9 cellular contexts compared by ENCODE assay signal in the genomic region with DNA sequence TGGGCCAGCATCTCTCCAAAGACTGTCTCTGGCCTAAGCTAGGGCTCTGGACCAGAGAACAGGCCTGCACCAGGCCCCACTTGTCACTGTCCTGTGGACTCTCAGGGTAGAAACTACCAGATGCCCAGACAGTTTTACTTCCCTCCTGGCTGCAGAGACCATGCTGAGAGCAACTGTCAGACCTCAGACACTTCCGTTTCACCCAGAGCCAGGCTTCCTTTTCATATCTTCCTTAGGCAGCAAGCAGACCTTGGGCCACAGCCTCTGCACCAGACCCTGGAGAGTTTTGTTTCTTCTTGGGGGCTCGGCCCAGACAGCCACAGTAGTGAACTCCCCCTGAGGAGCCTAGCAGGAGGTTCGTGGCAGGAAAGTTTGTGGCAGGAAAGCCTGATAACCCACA. TPM values are rescaled to one million over a fixed set of nuclear protein-coding genes. Genes with fewer than 3 reads are reported as not detected.
A peak's percentile ranks its signal among the peaks of the same experiment; 100 is the strongest.
DNase-seq lines count a peak whose midpoint lies in the region; ATAC-seq and TF ChIP-seq lines count a peak whose summit lies in the region.
"Had no signal": no experiment of that assay in that cellular context is flagged by ENCODE, and none has a peak within 500 bp of the region (broad histone marks: within the 10 kb centered on the region; RNA-seq: fewer than 3 reads in every experiment).

No MANE protein-coding gene starts in this region.

- 68 to 77% (median 69%) methylated on average over 3 of the region's 3 CpGs for WGBS in heart left ventricle, 4 donors

- peaks cover 52 to 84% (median 66%) of the 10 kb centered on the region in 3 donors for H3K4me1 Mint-ChIP-seq in T-cell

- H3K4me3 Mint-ChIP-seq in T-cell: peak overlapping the region; percentile 46 to 70 (median 47)

- no peaks in the 10 kb centered on the region for H3K27me3 Mint-ChIP-seq in T-cell

- DNase-seq in heart left ventricle (no peak), cardiac septum (ENCODE audit: low spot score) (no peak), T-cell (peak in 17 of 34 experiments; percentile 8 to 44 (median 22)), lower lobe of right lung (no peak), DMS79 (lab: John Stamatoyannopoulos, UW) (no peak), A673 (ENCODE audit: low spot score) (no peak)

- TF ChIP-seq CTCF in heart left ventricle (IDR thresholded peaks at IDR 0.05) (no peak), lower lobe of right lung (IDR thresholded peaks at IDR 0.05) (no peak), A673 (conservative IDR thresholded peaks at IDR 0.05; ENCODE audit: low read depth, low read length) (no peak)

- peak overlapping the region; percentile 88 to 89 for H3K27ac Mint-ChIP-seq in T-cell

- H3K4me3 ChIP-seq in heart left ventricle (no peak overlapping the region), lower lobe of right lung (no peak overlapping the region), A673 (ENCODE audit: low read depth, low read length, poor library complexity, severe bottlenecking) (no peak overlapping the region)

- H3K4me1 ChIP-seq in heart left ventricle (peaks cover 0 to 79% (median 53%) of the 10 kb centered on the region in 12 donors), lower lobe of right lung (peaks cover 45% of the 10 kb centered on the region), A673 (ENCODE audit: insufficient read depth, low read length, poor library complexity, severe bottlenecking) (peaks cover 4% of the 10 kb centered on the region)

- POLR2A ChIA-PET in T-cell (lab: Charles Lee): no interaction called here
- POLR2A ChIA-PET in A673 (lab: Charles Lee; ENCODE audit: low non-redundant PET): no interaction called here

- H3K9me3 ChIP-seq in heart left ventricle (no peaks in the 10 kb centered on the region), lower lobe of right lung (no peaks in the 10 kb centered on the region), A673 (ENCODE audit: low read depth, low read length, poor library complexity, severe bottlenecking) (no peaks in the 10 kb centered on the region)
- H3K9me3 ChIP-seq: Caco-2 had no signal

- ATAC-seq in heart left ventricle: peak in 1 of 4 donors; percentile 3
- ATAC-seq in HG03045 (IDR thresholded peaks at IDR 0.05; ENCODE audit: unreplicated experiment): peak; percentile 37
- peak; percentile 69 to 76 (median 74) for ATAC-seq in T-cell (replicated peaks in 1 of 4)
- ATAC-seq in lower lobe of right lung: peak; percentile 42 to 56
- no peak for ATAC-seq in HG03571 (IDR thresholded peaks at IDR 0.05; ENCODE audit: unreplicated experiment)

- H3K27ac ChIP-seq in heart left ventricle (peak overlapping the region in 10 of 12 donors; percentile 22 to 99 (median 80)), lower lobe of right lung (peak overlapping the region; percentile 59), A673 (ENCODE audit: low read depth, low read length, poor library complexity, severe bottlenecking) (no peak overlapping the region)

- BruUV-seq in A673 (replicated peaks; lab: Mats Ljungman, UMichigan): no TSS peak

- H3K9me3 Mint-ChIP-seq in T-cell: no peaks in the 10 kb centered on the region

- no peaks in the 10 kb centered on the region for H3K36me3 Mint-ChIP-seq in T-cell

- intact Hi-C loops in heart left ventricle (cut with DNase I): no loop called here
- intact Hi-C loops in cardiac septum (cut with DNase I): no loop called here
- intact Hi-C loops in lower lobe of right lung (cut with DNase I): no loop called here
- intact Hi-C loops in A673 (cut with micrococcal nuclease; ENCODE audit: unreplicated experiment): no loop called here

- CTCF ChIA-PET in T-cell (lab: Charles Lee): no interaction called here
- CTCF ChIA-PET in A673 (lab: Charles Lee): no interaction called here

- TF ChIP-seq POLR2A in heart left ventricle (IDR thresholded peaks at IDR 0.05): no peak

- H3K36me3 ChIP-seq in heart left ventricle (no peaks in the 10 kb centered on the region), lower lobe of right lung (no peaks in the 10 kb centered on the region), A673 (ENCODE audit: insufficient read depth, low read length, poor library complexity, severe bottlenecking) (no peaks in the 10 kb centered on the region)

- H3K27me3 ChIP-seq in heart left ventricle: no peaks in the 10 kb centered on the region
- H3K27me3 ChIP-seq in lower lobe of right lung (ENCODE audit: low read depth): no peaks in the 10 kb centered on the region
- no peaks in the 10 kb centered on the region for H3K27me3 ChIP-seq in A673 (replicated peaks; ENCODE audit: insufficient read depth, low read depth, low read length, poor library complexity)

RNA-seq across cellular contexts. Expression of a gene that starts 12.1 kb away (rescaled TPM):
- total RNA-seq in heart left ventricle (10 to 100 TPM; 15.3 to 61.1 (median 40.3) TPM), cardiac septum (56.6 TPM), T-cell (10 to 100 TPM; 37.0 to 53.8 (median 46.3) TPM), lower lobe of right lung (59.0 TPM), A673 (2021) (40.0 and 44.7 TPM in 2 replicates)
- 10 to 100 TPM in 1 of 2 donors, 1 to 10 TPM in 1; 9.9 to 23.8 TPM for polyA plus RNA-seq in heart left ventricle
